Comparison of ENCODE assay signal across 25 cellular contexts in genomic region chr10:126191192-126191591, GRCh38.
"Had no signal": no experiment of that assay in that cellular context is flagged by ENCODE, and none has a peak within 500 bp of the region (broad histone marks: within the 10 kb centered on the region; RNA-seq: fewer than 3 reads in every experiment).

No MANE protein-coding gene starts in this region.

- H3K36me3 Mint-ChIP-seq: activated CD4-positive, alpha-beta memory T cell treated with anti-CD3 and anti-CD28 coated beads for 36 hours; mesothelial cell of epicardium had no signal

- H3K27ac ChIP-seq: body of pancreas, esophagus muscularis mucosa, hepatocyte, lower lobe of right lung, psoas muscle, skin epidermis had no signal

- DNase-seq: activated B cell treated with CpG ODN at 0.5 μM for 24 hours; activated CD4-positive, alpha-beta memory T cell treated with anti-CD3 and anti-CD28 coated beads for 36 hours; activated CD4-positive, alpha-beta T cell treated with anti-CD3 and anti-CD28 coated beads for 4 hours; activated naive CD4-positive, alpha-beta T cell; activated naive CD8-positive, alpha-beta T cell treated with anti-CD3 and anti-CD28 coated beads for 36 hours; activated T-cell treated with anti-CD3 and anti-CD28 coated beads for 4 hours; amniotic stem cell; body of pancreas; dermis blood vessel endothelial cell; effector memory CD4-positive, alpha-beta T cell; left cardiac atrium; lower lobe of right lung; psoas muscle; right cardiac atrium; stimulated activated CD4-positive, alpha-beta T cell treated with anti-CD3 and anti-CD28 coated beads, Interleukin-15, amount 100 ng/mL, for 24 hours; stimulated activated CD4-positive, alpha-beta T cell treated with anti-CD3 and anti-CD28 coated beads, Interleukin-2, amount 100 ng/mL, for 48 hours; stimulated activated naive CD8-positive, alpha-beta T cell treated with anti-CD3 and anti-CD28 coated beads, Interleukin-15, amount 100 ng/mL, for 72 hours; SW 1271; trophoblast cell had no signal

- H3K4me2 ChIP-seq: hepatocyte had no signal

- H3K9me3 Mint-ChIP-seq: activated B cell treated with CpG ODN at 0.5 μM for 24 hours; activated CD4-positive, alpha-beta memory T cell treated with anti-CD3 and anti-CD28 coated beads for 36 hours; activated naive CD8-positive, alpha-beta T cell treated with anti-CD3 and anti-CD28 coated beads for 36 hours; mesothelial cell of epicardium; nephron had no signal

- H3K4me1 ChIP-seq: body of pancreas, esophagus muscularis mucosa, lower lobe of right lung, psoas muscle had no signal

- H3K9me3 ChIP-seq: body of pancreas, esophagus muscularis mucosa, lower lobe of right lung, psoas muscle had no signal

- H3K27ac Mint-ChIP-seq: activated B cell treated with CpG ODN at 0.5 μM for 24 hours; activated CD4-positive, alpha-beta memory T cell treated with anti-CD3 and anti-CD28 coated beads for 36 hours; activated naive CD8-positive, alpha-beta T cell treated with anti-CD3 and anti-CD28 coated beads for 36 hours; activated T-helper 17 cell treated with anti-CD3 and anti-CD28 coated beads, Interleukin-2, amount 50 U/mL, for 72 hours; mesothelial cell of epicardium; nephron; stimulated activated naive CD8-positive, alpha-beta T cell treated with anti-CD3 and anti-CD28 coated beads, Interleukin-15, amount 100 ng/mL, for 72 hours had no signal

- ATAC-seq: activated T-helper 17 cell treated with anti-CD3 and anti-CD28 coated beads, Interleukin-2, amount 50 U/mL, for 72 hours; body of pancreas; left cardiac atrium; lower lobe of right lung; psoas muscle; right cardiac atrium; stimulated activated naive CD8-positive, alpha-beta T cell treated with anti-CD3 and anti-CD28 coated beads, Interleukin-15, amount 100 ng/mL, for 72 hours had no signal

- H3K36me3 ChIP-seq: esophagus muscularis mucosa, lower lobe of right lung had no signal

- H2AFZ ChIP-seq: hepatocyte had no signal

- H3K79me2 ChIP-seq: hepatocyte had no signal

- H3K27me3 Mint-ChIP-seq: activated CD4-positive, alpha-beta memory T cell treated with anti-CD3 and anti-CD28 coated beads for 36 hours had no signal

- H3K4me1 Mint-ChIP-seq: activated B cell treated with CpG ODN at 0.5 μM for 24 hours; activated naive CD8-positive, alpha-beta T cell treated with anti-CD3 and anti-CD28 coated beads for 36 hours; activated T-helper 17 cell treated with anti-CD3 and anti-CD28 coated beads, Interleukin-2, amount 50 U/mL, for 72 hours; mesothelial cell of epicardium; stimulated activated naive CD8-positive, alpha-beta T cell treated with anti-CD3 and anti-CD28 coated beads, Interleukin-15, amount 100 ng/mL, for 72 hours had no signal

- H3K27me3 ChIP-seq: body of pancreas, hepatocyte had no signal

- H3K4me3 Mint-ChIP-seq: activated B cell treated with CpG ODN at 0.5 μM for 24 hours; activated CD4-positive, alpha-beta memory T cell treated with anti-CD3 and anti-CD28 coated beads for 36 hours; activated naive CD8-positive, alpha-beta T cell treated with anti-CD3 and anti-CD28 coated beads for 36 hours; activated T-helper 17 cell treated with anti-CD3 and anti-CD28 coated beads, Interleukin-2, amount 50 U/mL, for 72 hours; mesothelial cell of epicardium; nephron; stimulated activated naive CD8-positive, alpha-beta T cell treated with anti-CD3 and anti-CD28 coated beads, Interleukin-15, amount 100 ng/mL, for 72 hours had no signal

- H3K4me3 ChIP-seq: body of pancreas, esophagus muscularis mucosa, hepatocyte, lower lobe of right lung, psoas muscle, skin epidermis had no signal
